27 cellular contexts compared by ENCODE assay signal in genomic region chr5:37667430-37667829, GRCh38.
"Had no signal": no experiment of that assay in that cellular context is flagged by ENCODE, and none has a peak within 500 bp of the region (broad histone marks: within the 10 kb centered on the region; RNA-seq: fewer than 3 reads in every experiment).

No MANE protein-coding gene starts in this region.

- DNase-seq: activated CD4-positive, alpha-beta memory T cell treated with anti-CD3 and anti-CD28 coated beads for 36 hours; activated CD4-positive, alpha-beta T cell treated with anti-CD3 and anti-CD28 coated beads, Interleukin-2, amount 10 ng/mL, durations not matched to agents 24 days and 14 days; activated CD4-positive, CD25-positive, alpha-beta regulatory T cell treated with anti-CD3 and anti-CD28 coated beads, Interleukin-2, amount 50 U/mL, for 72 hours; activated CD8-positive, alpha-beta memory T cell treated with anti-CD3 and anti-CD28 coated beads, Interleukin-2, amount 50 U/mL, for 4 hours; activated effector memory CD4-positive, alpha-beta T cell treated with anti-CD3 and anti-CD28 coated beads, Interleukin-2, amount 50 U/mL, for 16 hours; activated naive CD4-positive, alpha-beta T cell treated with anti-CD3 and anti-CD28 coated beads for 36 hours; activated naive CD8-positive, alpha-beta T cell treated with anti-CD3 and anti-CD28 coated beads for 36 hours; activated T-cell treated with anti-CD3 and anti-CD28 coated beads, Interleukin-2, amount 50 U/mL, for 1 hour; central memory CD4-positive, alpha-beta T cell; foreskin keratinocyte; heart right ventricle; posterior cingulate gyrus; right lobe of liver; small intestine; stimulated activated CD4-positive, alpha-beta T cell treated with anti-CD3 and anti-CD28 coated beads, Interleukin-1b, Interleukin-23, amount 100 ng/mL, for 48 hours; stimulated activated naive B cell treated with anti-CD40 and anti-IgM and Interleukin-4, amounts not matched to agents 10 μg/mL and 1 μg/mL and 100 μg/mL, for 72 hours; stomach; T-helper 17 cell; T1000; thyroid gland; upper lobe of left lung had no signal

- H3K4me3 Mint-ChIP-seq: activated CD4-positive, alpha-beta memory T cell treated with anti-CD3 and anti-CD28 coated beads for 36 hours; activated CD4-positive, alpha-beta T cell treated with anti-CD3 and anti-CD28 coated beads, Interleukin-2, amount 10 ng/mL, durations not matched to agents 24 days and 14 days; activated naive CD4-positive, alpha-beta T cell treated with anti-CD3 and anti-CD28 coated beads for 36 hours; activated naive CD8-positive, alpha-beta T cell treated with anti-CD3 and anti-CD28 coated beads for 36 hours; activated T-helper 1 cell treated with anti-CD3 and anti-CD28 coated beads, Interleukin-12 subunit alpha, Interleukin-12 subunit beta, Interleukin-2, Interleukin-4 antibody, amounts not matched to agents 30 ng/mL and 10 ng/mL and 1 ng/mL, durations not matched to agents 14 hours and 24 hours and 36 hours; memory B cell; natural killer cell treated with Interleukin-12 subunit alpha and Interleukin-12 subunit beta and Interleukin-15 and Interleukin-18, amount 100 ng/mL, for 72 hours; stimulated activated naive B cell treated with anti-CD40 and anti-IgM and Interleukin-4, amounts not matched to agents 10 μg/mL and 1 μg/mL and 100 μg/mL, for 72 hours; T-helper 17 cell had no signal

- H3K9me3 Mint-ChIP-seq: activated CD4-positive, alpha-beta T cell treated with anti-CD3 and anti-CD28 coated beads, Interleukin-2, amount 10 ng/mL, durations not matched to agents 24 days and 14 days; activated T-helper 1 cell treated with anti-CD3 and anti-CD28 coated beads, Interleukin-12 subunit alpha, Interleukin-12 subunit beta, Interleukin-2, Interleukin-4 antibody, amounts not matched to agents 30 ng/mL and 10 ng/mL and 1 ng/mL, durations not matched to agents 14 hours and 24 hours and 36 hours; natural killer cell treated with Interleukin-12 subunit alpha and Interleukin-12 subunit beta and Interleukin-15 and Interleukin-18, amount 100 ng/mL, for 72 hours had no signal

- H3K4me3 ChIP-seq: breast epithelium, heart right ventricle, right lobe of liver, stomach, thyroid gland, upper lobe of left lung, vagina had no signal

- H3K4me1 ChIP-seq: breast epithelium, vagina had no signal

- H3K27me3 ChIP-seq: breast epithelium, foreskin keratinocyte, heart right ventricle, right lobe of liver, stomach, thyroid gland, upper lobe of left lung, vagina had no signal

- H3K36me3 Mint-ChIP-seq: natural killer cell treated with Interleukin-12 subunit alpha and Interleukin-12 subunit beta and Interleukin-15 and Interleukin-18, amount 100 ng/mL, for 72 hours had no signal

- H3K27me3 Mint-ChIP-seq: activated CD4-positive, alpha-beta memory T cell treated with anti-CD3 and anti-CD28 coated beads for 36 hours; activated CD4-positive, alpha-beta T cell treated with anti-CD3 and anti-CD28 coated beads, Interleukin-2, amount 10 ng/mL, durations not matched to agents 24 days and 14 days; activated naive CD8-positive, alpha-beta T cell treated with anti-CD3 and anti-CD28 coated beads for 36 hours; memory B cell; natural killer cell treated with Interleukin-12 subunit alpha and Interleukin-12 subunit beta and Interleukin-15 and Interleukin-18, amount 100 ng/mL, for 72 hours; stimulated activated naive B cell treated with anti-CD40 and anti-IgM and Interleukin-4, amounts not matched to agents 10 μg/mL and 1 μg/mL and 100 μg/mL, for 72 hours; T-helper 17 cell had no signal

- ATAC-seq: esophagus mucosa; foreskin keratinocyte; heart right ventricle; natural killer cell treated with Interleukin-12 subunit alpha and Interleukin-12 subunit beta and Interleukin-15 and Interleukin-18, amount 100 ng/mL, for 72 hours; stimulated activated naive B cell treated with anti-CD40 and anti-IgM and Interleukin-4, amounts not matched to agents 10 μg/mL and 1 μg/mL and 100 μg/mL, for 72 hours; T-helper 17 cell had no signal

- H3K36me3 ChIP-seq: breast epithelium, heart right ventricle, right lobe of liver, stomach, thyroid gland, upper lobe of left lung, vagina had no signal

- H3K27ac Mint-ChIP-seq: activated CD4-positive, alpha-beta memory T cell treated with anti-CD3 and anti-CD28 coated beads for 36 hours; activated CD4-positive, alpha-beta T cell treated with anti-CD3 and anti-CD28 coated beads, Interleukin-2, amount 10 ng/mL, durations not matched to agents 24 days and 14 days; activated naive CD4-positive, alpha-beta T cell treated with anti-CD3 and anti-CD28 coated beads for 36 hours; activated naive CD8-positive, alpha-beta T cell treated with anti-CD3 and anti-CD28 coated beads for 36 hours; activated T-helper 1 cell treated with anti-CD3 and anti-CD28 coated beads, Interleukin-12 subunit alpha, Interleukin-12 subunit beta, Interleukin-2, Interleukin-4 antibody, amounts not matched to agents 30 ng/mL and 10 ng/mL and 1 ng/mL, durations not matched to agents 14 hours and 24 hours and 36 hours; memory B cell; natural killer cell treated with Interleukin-12 subunit alpha and Interleukin-12 subunit beta and Interleukin-15 and Interleukin-18, amount 100 ng/mL, for 72 hours; stimulated activated naive B cell treated with anti-CD40 and anti-IgM and Interleukin-4, amounts not matched to agents 10 μg/mL and 1 μg/mL and 100 μg/mL, for 72 hours; T-helper 17 cell had no signal

- H3K27ac ChIP-seq: foreskin keratinocyte, right lobe of liver, thyroid gland, upper lobe of left lung, vagina had no signal

- H3K9me3 ChIP-seq: breast epithelium, right lobe of liver, stomach, thyroid gland, upper lobe of left lung, vagina had no signal
